In genomic region chr1:226485192-226485591, GRCh38 we compare ENCODE assay signal across 18 cellular contexts.
DNase-seq lines count a peak whose midpoint lies in the region; ATAC-seq and TF ChIP-seq lines count a peak whose summit lies in the region.
"Had no signal": no experiment of that assay in that cellular context is flagged by ENCODE, and none has a peak within 500 bp of the region (broad histone marks: within the 10 kb centered on the region; RNA-seq: fewer than 3 reads in every experiment).

No MANE protein-coding gene starts in this region.

- H3K27ac ChIP-seq in C4-2B (peak overlapping the region; percentile 23), HCT116 (ENCODE audit: low read depth, low read length) (no peak overlapping the region), Panc1 (ENCODE audit: low read length) (no peak overlapping the region)

- H3K27me3 ChIP-seq in HCT116 (ENCODE audit: insufficient read depth, low read length) (peaks cover 16% of the 10 kb centered on the region), Panc1 (ENCODE audit: control insufficient read depth, insufficient read depth, low read length) (peaks cover 7% of the 10 kb centered on the region; the same call in 1 of the 2 replicates)

- RAD21 ChIA-PET in HCT116 (lab: Charles Lee; ENCODE audit: low non-redundant PET in 1 of 2, low total read pairs in 2 of 2, uncharacterized antibody in 2 of 2, unreplicated experiment in 2 of 2), result no interaction called here

- no peaks in the 10 kb centered on the region for H3K9me2 ChIP-seq in HCT116 (ENCODE audit: insufficient read depth)

- H3K4me1 ChIP-seq in HCT116 (ENCODE audit: control insufficient read depth in 1 of 2, insufficient read depth in 2 of 2, low read length in 2 of 2), result peaks cover 0 to 6% of the 10 kb centered on the region in 2 experiments; a peak in 1 of 4 replicates
- no peaks in the 10 kb centered on the region for H3K4me1 ChIP-seq in Panc1 (ENCODE audit: control insufficient read depth, insufficient read depth, low read length)

- H3K79me2 ChIP-seq in HCT116 (ENCODE audit: insufficient read depth, low read length), result no peaks in the 10 kb centered on the region

- no peaks in the 10 kb centered on the region for H3K36me3 ChIP-seq in HCT116 (ENCODE audit: control insufficient read depth in 1 of 2, insufficient read depth in 2 of 2, low read length in 2 of 2)
- no peaks in the 10 kb centered on the region for H3K36me3 ChIP-seq in Panc1 (ENCODE audit: control insufficient read depth, insufficient read depth, low read length)

- TF ChIP-seq RAD21 in HCT116 (IDR thresholded peaks at IDR 0.05; ENCODE audit: low read depth), result no peak

- TF ChIP-seq CTCF in C4-2B (conservative IDR thresholded peaks at IDR 0.05) (no peak), HCT116 (IDR thresholded peaks at IDR 0.05 in 2 of 3, conservative IDR thresholded peaks at IDR 0.05 in 1 of 3; ENCODE audit: borderline replicate concordance in 1 of 3, insufficient read depth in 1 of 3, low read depth in 2 of 3, low read length in 2 of 3) (no peak), Panc1 (IDR thresholded peaks at IDR 0.05) (no peak)

- no peak overlapping the region for H2AFZ ChIP-seq in HCT116 (ENCODE audit: low read depth, low read length, poor library complexity, severe bottlenecking)

- intact Hi-C loops in HCT116 (cut with micrococcal nuclease), result no loop called here
- intact Hi-C loops in Panc1 (cut with micrococcal nuclease; ENCODE audit: unreplicated experiment), result no loop called here
- intact Hi-C loops in left cardiac atrium (cut with DNase I), result no loop called here

- H3K4me2 ChIP-seq in HCT116 (ENCODE audit: low read length), result no peak overlapping the region

- BruUV-seq in HCT116 (replicated peaks; lab: Mats Ljungman, UMichigan) (no TSS peak), Panc1 (replicated peaks; lab: Mats Ljungman, UMichigan) (no TSS peak)

- no peak for DNase-seq in HCT116 (ENCODE audit: low read depth, low spot score)
- no peak for DNase-seq in Panc1 (ENCODE audit: low read depth, low spot score)
- DNase-seq in left cardiac atrium, result peak; percentile 30
- DNase-seq in NAMALWA (ENCODE audit: low spot score), result no peak
- no peak for DNase-seq in NCI-H1105 treated with DMSO at 0.1 percent for 48 hours (lab: John Stamatoyannopoulos, UW)
- DNase-seq: CD4-positive, alpha-beta memory T cell; DND-41; GF-D8; GOT3; NCI-H1417 treated with DMSO at 0.1 percent for 48 hours; NCI-H2081; NCI-H2227 treated with DMSO at 0.1 percent for 48 hours; NCI-H524 treated with DMSO at 0.1 percent for 48 hours; SHP77 had no signal

- no peaks in the 10 kb centered on the region for H3K9me3 ChIP-seq in HCT116 (ENCODE audit: control insufficient read depth in 1 of 2, insufficient read depth in 1 of 2, low read depth in 1 of 2, low read length in 2 of 2)
- H3K9me3 ChIP-seq in Panc1 (ENCODE audit: control insufficient read depth, insufficient read depth, low read depth, low read length), result no peaks in the 10 kb centered on the region

- in situ Hi-C loops in Panc1 (cut with HindIII; ENCODE audit: low pct_unique_long_range_greater_than_20kb, low sequenced_read_pairs), result no loop called here

- ATAC-seq in HCT116 (peak; percentile 43; the same call in 1 of the 2 replicates), Panc1 (peak; percentile 35; the same call in 1 of the 2 replicates), left cardiac atrium (peak; percentile 76 to 84), HG03097 (IDR thresholded peaks at IDR 0.05; ENCODE audit: low FRiP score, unreplicated experiment) (no peak)
- no peak for ATAC-seq in activated CD4-positive, CD25-positive, alpha-beta regulatory T cell treated with anti-CD3 and anti-CD28 coated beads, Interleukin-2, amount 50 U/mL, for 24 hours
- ATAC-seq: SK-N-SH treated with all-trans-retinoic acid at 6 μM for 48 hours had no signal

- H3K4me3 ChIP-seq in HCT116 (replicated peaks in 1 of 2; ENCODE audit: low read depth in 1 of 2, low read length in 2 of 2) (no peak overlapping the region), Panc1 (ENCODE audit: low read depth in 2 of 2, low read length in 2 of 2) (no peak overlapping the region)

- H3K9ac ChIP-seq in HCT116 (ENCODE audit: low read length), result no peak overlapping the region

- POLR2A ChIA-PET in HCT116 (lab: Charles Lee) (no interaction called here), Panc1 (lab: Charles Lee) (no interaction called here)

- CTCF ChIA-PET in HCT116 (lab: Charles Lee) (no interaction called here), Panc1 (lab: Charles Lee) (no interaction called here)

- no peak for TF ChIP-seq POLR2A in HCT116 (IDR thresholded peaks at IDR 0.05; ENCODE audit: borderline replicate concordance, extremely low read depth, insufficient read depth, insufficient read length)

- H4K20me1 ChIP-seq in HCT116 (ENCODE audit: insufficient read depth), result no peaks in the 10 kb centered on the region

TF ChIP-seq in HCT116, 20 proteins besides CTCF, POLR2A, EP300 and RAD21:
- TF ChIP-seq POLR2AphosphoS5 (IDR thresholded peaks at IDR 0.05; ENCODE audit: low read depth, low read length) (no peak), SIN3A (IDR thresholded peaks at IDR 0.05; ENCODE audit: low read depth) (no peak), SRF (IDR thresholded peaks at IDR 0.05; ENCODE audit: low read depth) (no peak), EGR1 (IDR thresholded peaks at IDR 0.05; ENCODE audit: low read depth) (no peak), JUND (IDR thresholded peaks at IDR 0.05) (no peak), EZH2phosphoT487 (IDR thresholded peaks at IDR 0.05; ENCODE audit: borderline replicate concordance) (no peak), YY1 (IDR thresholded peaks at IDR 0.05; ENCODE audit: extremely low read depth, insufficient replicate concordance, low read depth, low read length) (no peak)

Comparison
In these comparisons a context has a peak if more than half of its experiments do, and no peak if none do; other contexts are left out.
1. ATAC-seq: peak in HCT116 (single experiment), Panc1 (single experiment) and left cardiac atrium (2 of 2); none in activated CD4-positive, CD25-positive, alpha-beta regulatory T cell treated with anti-CD3 and anti-CD28 coated beads, Interleukin-2, amount 50 U/mL, for 24 hours (0 of 2) and HG03097 (single experiment).